ENCODE assay signal across 10 cellular contexts in genomic region chr5:159206818-159207217, GRCh38. TPM values are rescaled to one million over a fixed set of nuclear protein-coding genes. Genes with fewer than 3 reads are reported as not detected.
DNase-seq lines count a peak whose midpoint lies in the region; ATAC-seq and TF ChIP-seq lines count a peak whose summit lies in the region.
"Had no signal": no experiment of that assay in that cellular context is flagged by ENCODE, and none has a peak within 500 bp of the region (broad histone marks: within the 10 kb centered on the region; RNA-seq: fewer than 3 reads in every experiment).

No MANE protein-coding gene starts in this region.

- no peak for TF ChIP-seq CTCF in BJ (IDR thresholded peaks at IDR 0.05; ENCODE audit: insufficient read depth, low read depth, low read length)

- no peaks in the 10 kb centered on the region for H3K9me3 ChIP-seq in MG63

- H3K36me3 ChIP-seq in BJ (ENCODE audit: control insufficient read depth, insufficient read depth, low read length), result no peaks in the 10 kb centered on the region
- peaks cover 7% of the 10 kb centered on the region for H3K36me3 ChIP-seq in MG63
- H3K36me3 ChIP-seq in H7 (replicated peaks; ENCODE audit: control insufficient read depth, insufficient read depth, low read length), result no peaks in the 10 kb centered on the region

- no peaks in the 10 kb centered on the region for H3K27me3 ChIP-seq in BJ (ENCODE audit: control insufficient read depth, insufficient read depth, low read length)
- no peaks in the 10 kb centered on the region for H3K27me3 ChIP-seq in MG63
- H3K27me3 ChIP-seq in H7 (ENCODE audit: control insufficient read depth, insufficient read depth, low read length), result peaks cover 3% of the 10 kb centered on the region; the same call in 1 of the 2 replicates

- peaks cover 26% of the 10 kb centered on the region for H3K36me3 Mint-ChIP-seq in central memory CD8-positive, alpha-beta T cell (ENCODE audit: insufficient read depth)
- peaks cover 16% of the 10 kb centered on the region for H3K36me3 Mint-ChIP-seq in natural killer cell treated with Interleukin-12 subunit alpha and Interleukin-12 subunit beta and Interleukin-15 and Interleukin-18, amount 100 ng/mL, for 72 hours

- peaks cover 62% of the 10 kb centered on the region for H3K4me1 Mint-ChIP-seq in central memory CD8-positive, alpha-beta T cell
- H3K4me1 Mint-ChIP-seq in natural killer cell treated with Interleukin-12 subunit alpha and Interleukin-12 subunit beta and Interleukin-15 and Interleukin-18, amount 100 ng/mL, for 72 hours (ENCODE audit: low read depth in 2 of 2), result peaks cover 51 to 58% of the 10 kb centered on the region in 2 donors

- H3K4me3 ChIP-seq in BJ (ENCODE audit: low read depth, low read length) (peak overlapping the region; percentile 64), MG63 (peak overlapping the region; percentile 81), H7 (ENCODE audit: insufficient read depth, low read depth, low read length) (no peak overlapping the region)

- no peaks in the 10 kb centered on the region for H3K27me3 Mint-ChIP-seq in central memory CD8-positive, alpha-beta T cell
- no peaks in the 10 kb centered on the region for H3K27me3 Mint-ChIP-seq in natural killer cell treated with Interleukin-12 subunit alpha and Interleukin-12 subunit beta and Interleukin-15 and Interleukin-18, amount 100 ng/mL, for 72 hours

- H3K27ac Mint-ChIP-seq in central memory CD8-positive, alpha-beta T cell (ENCODE audit: low read depth), result peak overlapping the region; percentile 99
- peak overlapping the region; percentile 98 to 99 for H3K27ac Mint-ChIP-seq in natural killer cell treated with Interleukin-12 subunit alpha and Interleukin-12 subunit beta and Interleukin-15 and Interleukin-18, amount 100 ng/mL, for 72 hours

- CTCF ChIA-PET in BJ (lab: Yijun Ruan, JAX), result interaction anchor here (0.7 to 1.2 kb wide), 3 partner anchors 43 to 110 kb away, joined by 3 to 4 read pairs (median 3); no protein-coding TSS in a partner anchor

- H3K9me3 Mint-ChIP-seq in central memory CD8-positive, alpha-beta T cell, result no peaks in the 10 kb centered on the region
- H3K9me3 Mint-ChIP-seq in natural killer cell treated with Interleukin-12 subunit alpha and Interleukin-12 subunit beta and Interleukin-15 and Interleukin-18, amount 100 ng/mL, for 72 hours, result no peaks in the 10 kb centered on the region

- peak overlapping the region; percentile 99 for H3K4me3 Mint-ChIP-seq in central memory CD8-positive, alpha-beta T cell
- peak overlapping the region; percentile 98 for H3K4me3 Mint-ChIP-seq in natural killer cell treated with Interleukin-12 subunit alpha and Interleukin-12 subunit beta and Interleukin-15 and Interleukin-18, amount 100 ng/mL, for 72 hours

- DNase-seq in BJ (ENCODE audit: low read depth), result no peak
- no peak for DNase-seq in MG63
- DNase-seq in central memory CD8-positive, alpha-beta T cell (ENCODE audit: low spot score in 2 of 2), result no peak
- DNase-seq in natural killer cell treated with Interleukin-12 subunit alpha and Interleukin-12 subunit beta and Interleukin-15 and Interleukin-18, amount 100 ng/mL, for 72 hours (ENCODE audit: low spot score), result no peak
- no peak for DNase-seq in glomerular visceral epithelial cell (ENCODE audit: extremely low spot score)
- DNase-seq in H7, result no peak
- no peak for DNase-seq in HPDE6-E6E7 (ENCODE audit: extremely low spot score)
- DNase-seq: activated gamma-delta T cell treated with Interleukin-2 at 50 U/mL for 16 hours; stimulated activated CD4-positive, alpha-beta T cell treated with anti-CD3 and anti-CD28 coated beads, Interleukin-4, amount 100 ng/mL, for 4 hours had no signal

- ATAC-seq in central memory CD8-positive, alpha-beta T cell (replicated peaks; ENCODE audit: extremely low read depth, poor library complexity, severe bottlenecking), result no peak
- ATAC-seq in natural killer cell treated with Interleukin-12 subunit alpha and Interleukin-12 subunit beta and Interleukin-15 and Interleukin-18, amount 100 ng/mL, for 72 hours, result no peak
- no peak for ATAC-seq in GM19463 (IDR thresholded peaks at IDR 0.05; ENCODE audit: unreplicated experiment)

- POLR2A ChIA-PET in BJ (lab: Charles Lee), result interaction anchor here (0.6 kb wide), 1 partner anchor 43 kb away, joined by 10 read pairs; no protein-coding TSS in a partner anchor

RNA-seq across cellular contexts. Expression of gene RNF145, which starts 2.5 kb away (rescaled TPM):
- polyA plus RNA-seq in BJ (2011; rRNA removed), result 27.9 and 34.7 TPM in 2 replicates
- polyA minus RNA-seq in BJ (2011; rRNA and poly(A)+ RNA removed), result 17.6 and 20.9 TPM in 2 replicates
- total RNA-seq in MG63 (2014; rRNA removed; shearing (Covaris generic); ENCODE audit: low replicate concordance), result 30.8 and 53.5 TPM in 2 replicates
- total RNA-seq in natural killer cell treated with Interleukin-12 subunit alpha and Interleukin-12 subunit beta and Interleukin-15 and Interleukin-18, amount 100 ng/mL, for 72 hours, result 100 to 1,000 TPM in 1 of 2 donors, 10 to 100 TPM in 1; 92.3 to 113 TPM
- 22.4 and 23.9 TPM in 2 replicates for total RNA-seq in H7 (2014; rRNA removed; shearing (Covaris generic))

RNA-seq across cellular contexts. Expression of gene UBLCP1, which starts 56.3 kb away (rescaled TPM):
- polyA plus RNA-seq in BJ (2011; rRNA removed), result 8.8 and 20.8 TPM in 2 replicates
- 1.8 and 2.8 TPM in 2 replicates for polyA minus RNA-seq in BJ (2011; rRNA and poly(A)+ RNA removed)
- total RNA-seq in MG63 (2014; rRNA removed; shearing (Covaris generic); ENCODE audit: low replicate concordance), result 32.3 and 43.1 TPM in 2 replicates
- total RNA-seq in natural killer cell treated with Interleukin-12 subunit alpha and Interleukin-12 subunit beta and Interleukin-15 and Interleukin-18, amount 100 ng/mL, for 72 hours, result 10 to 100 TPM; 20.3 to 31.9 TPM
- total RNA-seq in H7 (2014; rRNA removed; shearing (Covaris generic)), result 29.9 and 36.0 TPM in 2 replicates
